ENCODE assay signal across 8 cellular contexts in the genomic region with DNA sequence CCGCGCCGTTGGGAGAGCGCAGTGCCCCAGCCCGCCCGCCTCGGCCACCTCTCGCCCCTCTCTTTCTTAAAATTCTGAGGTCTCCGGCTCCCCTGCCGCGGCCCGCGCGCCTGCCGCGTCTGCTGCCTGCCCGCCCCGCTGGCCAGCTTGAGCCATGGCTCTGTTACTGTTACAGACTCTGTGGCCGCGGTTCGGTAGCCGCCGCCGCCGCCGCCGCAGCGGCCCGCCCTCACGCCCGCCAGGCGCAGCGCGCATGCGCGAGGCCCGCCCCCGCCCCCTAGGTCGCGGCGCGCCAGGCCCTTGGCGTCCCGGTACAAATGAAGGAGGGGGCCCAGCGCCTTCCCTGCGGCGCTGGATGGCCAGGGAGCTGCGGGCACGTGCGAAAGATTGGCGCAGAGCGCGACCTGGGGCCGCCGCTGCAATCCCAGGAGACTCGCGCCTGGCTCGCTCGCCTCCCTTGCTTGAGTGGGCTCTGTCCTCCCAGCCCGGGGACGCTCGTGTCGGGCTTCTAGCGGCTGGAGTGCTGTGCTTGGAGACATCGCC. TPM values are rescaled to one million over a fixed set of nuclear protein-coding genes. Genes with fewer than 3 reads are reported as not detected.
A peak's percentile ranks its signal among the peaks of the same experiment; 100 is the strongest.
DNase-seq lines count a peak whose midpoint lies in the region; ATAC-seq and TF ChIP-seq lines count a peak whose summit lies in the region.

A gene (minus strand): TSS at position 171 of the 543 bp plus-strand sequence. CDS start 452 bp downstream, outside the sequence.

- POLR2A ChIA-PET in Caco-2 (lab: Charles Lee) (no interaction called here), PC-9 (lab: Charles Lee; ENCODE audit: unreplicated experiment) (no interaction called here)

- BruUV-seq in Caco-2 (replicated peaks; lab: Mats Ljungman, UMichigan), result no TSS peak
- BruUV-seq in PC-9 (replicated peaks; lab: Mats Ljungman, UMichigan), result no TSS peak

- no peaks in the 10 kb centered on the region for H3K4me1 Mint-ChIP-seq in Caco-2 (ENCODE audit: low read depth, unreplicated experiment)

- peak within 1 kb of the TSS; percentile 57 for H3K4me3 ChIP-seq in Caco-2 (ENCODE audit: low read depth, low read length)
- no peak within 1 kb of the TSS for H3K4me3 ChIP-seq in PC-9
- peak within 1 kb of the TSS; percentile 65 for H3K4me3 ChIP-seq in right cardiac atrium (ENCODE audit: low read length)

- H3K9me3 ChIP-seq in Caco-2, result no peaks in the 10 kb centered on the region
- H3K9me3 ChIP-seq in PC-9 (ENCODE audit: insufficient read depth, low read depth), result no peaks in the 10 kb centered on the region
- no peaks in the 10 kb centered on the region for H3K9me3 ChIP-seq in right cardiac atrium (ENCODE audit: control insufficient read depth, low read length)

- no peaks in the 10 kb centered on the region for H3K9me3 Mint-ChIP-seq in Caco-2 (ENCODE audit: unreplicated experiment)
- H3K9me3 Mint-ChIP-seq in activated naive CD4-positive, alpha-beta T cell treated with anti-CD3 and anti-CD28 coated beads, Interleukin-2, amount 50 U/mL, for 72 hours, result no peaks in the 10 kb centered on the region

- H3K27me3 ChIP-seq in Caco-2 (replicated peaks; ENCODE audit: control insufficient read depth, insufficient read depth, low read length) (no peaks in the 10 kb centered on the region), PC-9 (ENCODE audit: insufficient read depth, low read depth) (peaks cover 16% of the 10 kb centered on the region; the same call in 1 of the 2 replicates), right cardiac atrium (ENCODE audit: control insufficient read depth, insufficient read depth) (no peaks in the 10 kb centered on the region)

- under 1% methylated on average over 65 of the region's 65 CpGs for WGBS in right cardiac atrium

- no peak within 1 kb of the TSS for H2AFZ ChIP-seq in PC-9

- ATAC-seq in GM19455 (IDR thresholded peaks at IDR 0.05; ENCODE audit: unreplicated experiment), result peak; percentile 82
- peak; percentile 67 for ATAC-seq in HG03520 (IDR thresholded peaks at IDR 0.05; ENCODE audit: unreplicated experiment)
- ATAC-seq in activated naive CD4-positive, alpha-beta T cell treated with anti-CD3 and anti-CD28 coated beads, Interleukin-2, amount 50 U/mL, for 72 hours, result peak; percentile 74 to 84
- ATAC-seq in right cardiac atrium, result peak; percentile 70 to 81
- peak; percentile 33 for ATAC-seq in sciatic nerve

- peak within 1 kb of the TSS; percentile 19; the same call in 1 of the 2 replicates for H3K4me2 ChIP-seq in PC-9

- CTCF ChIA-PET in Caco-2 (lab: Charles Lee), result no interaction called here
- CTCF ChIA-PET in PC-9 (lab: Charles Lee), result no interaction called here

- DNase-seq in Caco-2 (peak; percentile 60 to 82), PC-9 (peak in 1 of 2 experiments; percentile 46), right cardiac atrium (peak; percentile 50 to 82 (median 80)), sciatic nerve (ENCODE audit: low spot score) (no peak), GF-D8 (lab: John Stamatoyannopoulos, UW) (no peak)
- peak in 1 of 2 donors; percentile 72 for DNase-seq in activated naive CD4-positive, alpha-beta T cell treated with anti-CD3 and anti-CD28 coated beads, Interleukin-2, amount 50 U/mL, for 72 hours (ENCODE audit: low spot score in 2 of 2)

- H3K4me3 Mint-ChIP-seq in Caco-2 (ENCODE audit: unreplicated experiment), result peak within 1 kb of the TSS; percentile 88

- H3K27ac Mint-ChIP-seq in Caco-2 (ENCODE audit: unreplicated experiment), result no peak within 1 kb of the TSS
- peak within 1 kb of the TSS in 1 of 2 donors; percentile 50 for H3K27ac Mint-ChIP-seq in activated naive CD4-positive, alpha-beta T cell treated with anti-CD3 and anti-CD28 coated beads, Interleukin-2, amount 50 U/mL, for 72 hours

- H3K9me2 ChIP-seq in PC-9 (ENCODE audit: insufficient read depth), result no peaks in the 10 kb centered on the region

- H3K27ac ChIP-seq in PC-9, result no peak within 1 kb of the TSS
- H3K27ac ChIP-seq in right cardiac atrium (ENCODE audit: low read length), result no peak within 1 kb of the TSS

- H3K27me3 Mint-ChIP-seq in Caco-2 (ENCODE audit: insufficient read depth, unreplicated experiment), result peaks cover 5% of the 10 kb centered on the region

- H4K20me1 ChIP-seq in PC-9 (ENCODE audit: insufficient read depth), result no peaks in the 10 kb centered on the region

- H3K36me3 ChIP-seq in Caco-2 (ENCODE audit: control insufficient read depth, insufficient read depth, low read length) (no peaks in the 10 kb centered on the region), PC-9 (ENCODE audit: low read depth) (no peaks in the 10 kb centered on the region)

- TF ChIP-seq CTCF in Caco-2 (IDR thresholded peaks at IDR 0.05; ENCODE audit: insufficient read depth in 1 of 2, low read depth in 1 of 2, low read length in 1 of 2, severe bottlenecking in 1 of 2, unreplicated experiment in 1 of 2) (no peak), PC-9 (conservative IDR thresholded peaks at IDR 0.05) (no peak)

- H3K4me1 ChIP-seq in Caco-2 (no peaks in the 10 kb centered on the region), PC-9 (replicated peaks; ENCODE audit: insufficient read depth) (no peaks in the 10 kb centered on the region), right cardiac atrium (ENCODE audit: control insufficient read depth, insufficient read depth, low read length) (peaks cover 3% of the 10 kb centered on the region)

- intact Hi-C loops in Caco-2 (cut with micrococcal nuclease; ENCODE audit: unreplicated experiment) (loop anchor here (5.0 kb wide), 1 partner anchor 797 kb away; no protein-coding TSS in a partner anchor), PC-9 (cut with micrococcal nuclease; ENCODE audit: unreplicated experiment) (no loop called here), right cardiac atrium (cut with DNase I) (no loop called here), sciatic nerve (cut with DNase I) (no loop called here)

- no peaks in the 10 kb centered on the region for H3F3A ChIP-seq in PC-9 (ENCODE audit: insufficient read depth, low read depth)

- H3K79me2 ChIP-seq in PC-9 (ENCODE audit: low read depth), result no peaks in the 10 kb centered on the region

- H3K36me3 Mint-ChIP-seq in Caco-2 (ENCODE audit: insufficient read depth, unreplicated experiment), result no peaks in the 10 kb centered on the region
- peaks cover 5 to 10% of the 10 kb centered on the region in 2 donors for H3K36me3 Mint-ChIP-seq in activated naive CD4-positive, alpha-beta T cell treated with anti-CD3 and anti-CD28 coated beads, Interleukin-2, amount 50 U/mL, for 72 hours

RNA-seq across cellular contexts. Expression of the gene that starts here (rescaled TPM):
- 0.53 and 0.68 TPM in 2 replicates for total RNA-seq in Caco-2 (2022)
- not detected in 2 replicates for total RNA-seq in PC-9 (2021)
- total RNA-seq in activated naive CD4-positive, alpha-beta T cell treated with anti-CD3 and anti-CD28 coated beads, Interleukin-2, amount 50 U/mL, for 72 hours, result not detected
- under 1 TPM in 1 of 4 donors, not detected in 3; 0.29 TPM for total RNA-seq in right cardiac atrium
- 0.05 TPM for polyA plus RNA-seq in right cardiac atrium
- total RNA-seq in sciatic nerve, result not detected

Comparison
In these comparisons a context has a peak if more than half of its experiments do, and no peak if none do; other contexts are left out.
1. Peak in DNase-seq and H3K4me3 ChIP-seq in Caco-2; RNA of the gene not detected or under 1 TPM.
2. Peak in ATAC-seq in activated naive CD4-positive, alpha-beta T cell treated with anti-CD3 and anti-CD28 coated beads, Interleukin-2, amount 50 U/mL, for 72 hours; RNA of the gene not detected or under 1 TPM.
3. Peak in DNase-seq, ATAC-seq and H3K4me3 ChIP-seq in right cardiac atrium; RNA of the gene not detected or under 1 TPM.
4. Peak in ATAC-seq in sciatic nerve; RNA of the gene not detected or under 1 TPM.